ENCODE assay signal across 9 cellular contexts in the genomic region with DNA sequence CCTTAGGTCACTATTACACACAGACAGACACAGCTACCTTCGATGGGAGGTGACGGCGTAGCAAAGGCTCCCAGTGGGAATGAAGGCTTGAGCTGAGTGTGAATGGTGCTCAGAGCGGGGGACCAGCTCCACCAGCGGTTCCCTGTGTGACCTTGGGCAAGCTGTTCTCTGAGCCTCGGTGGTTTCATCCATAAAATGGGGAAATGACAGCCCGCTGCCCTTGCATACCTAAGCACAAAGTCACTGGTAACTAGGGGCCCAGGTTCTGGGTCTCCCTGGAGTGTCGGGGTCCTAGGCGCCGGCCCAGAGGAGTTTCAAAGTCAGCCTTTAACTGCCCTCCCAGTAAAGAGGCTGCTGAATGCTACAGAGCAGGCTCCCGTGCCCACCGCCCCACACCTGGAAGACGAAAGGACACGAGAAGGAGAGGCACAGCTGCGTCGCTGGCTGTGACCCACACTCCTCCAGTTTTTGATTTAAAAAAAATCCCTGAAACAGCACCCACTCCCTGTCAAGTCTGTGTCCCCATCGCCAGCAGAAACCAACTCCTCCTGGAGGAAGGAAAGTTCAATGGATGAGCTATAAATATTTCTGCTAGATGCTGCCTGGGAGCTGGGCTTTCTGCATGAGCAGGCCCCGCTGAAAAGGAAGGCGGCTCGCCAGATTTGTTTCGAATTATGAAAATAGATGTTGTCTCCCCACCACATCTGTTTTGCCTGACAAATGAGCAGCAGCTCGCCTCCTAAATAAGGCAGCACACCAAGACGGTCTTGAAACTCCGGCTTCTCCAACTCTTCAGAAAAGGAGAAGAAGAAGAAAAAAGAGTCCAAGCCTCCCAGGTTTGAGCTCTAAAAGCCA. TPM values are rescaled to one million over a fixed set of nuclear protein-coding genes. Genes with fewer than 3 reads are reported as not detected.
DNase-seq lines count a peak whose midpoint lies in the region; ATAC-seq, FAIRE-seq and TF ChIP-seq lines count a peak whose summit lies in the region.
"Had no signal": no experiment of that assay in that cellular context is flagged by ENCODE, and none has a peak within 500 bp of the region (broad histone marks: within the 10 kb centered on the region; RNA-seq: fewer than 3 reads in every experiment).

No MANE protein-coding gene starts in this region.

- TF ChIP-seq CTCF in GM12865 (IDR thresholded peaks at IDR 0.05; ENCODE audit: insufficient read depth, low read depth, low read length, missing control alignments) (no peak), pancreas (IDR thresholded peaks at IDR 0.05) (no peak)

- WGBS in pancreas, 2 donors = 87 to 88% methylated on average over 24 of the region's 24 CpGs

- H3K27me3 ChIP-seq in iPS-20b (ENCODE audit: insufficient read depth, low read length) (no peaks in the 10 kb centered on the region), pancreas (no peaks in the 10 kb centered on the region)

- H3K9ac ChIP-seq in iPS-20b (ENCODE audit: low read depth, low read length) = peak overlapping the region; percentile 33; the same call in 1 of the 2 replicates

- H3K27ac ChIP-seq in iPS-20b (ENCODE audit: low read length) (no peak overlapping the region), pancreas (no peak overlapping the region)

- H3K36me3 ChIP-seq in iPS-20b (ENCODE audit: insufficient read depth, low read depth, low read length) = no peaks in the 10 kb centered on the region
- no peaks in the 10 kb centered on the region for H3K36me3 ChIP-seq in pancreas

- peaks cover 48% of the 10 kb centered on the region for H3K4me1 ChIP-seq in iPS-20b (ENCODE audit: insufficient read depth, low read length)
- no peaks in the 10 kb centered on the region for H3K4me1 ChIP-seq in pancreas

- ATAC-seq in GM21381 (IDR thresholded peaks at IDR 0.05; ENCODE audit: unreplicated experiment) (peak; percentile 28), HG03571 (IDR thresholded peaks at IDR 0.05; ENCODE audit: unreplicated experiment) (peak; percentile 37), pancreas (no peak)

- intact Hi-C loops in pancreas (cut with DNase I) = no loop called here

- H3K4me3 ChIP-seq in GM12865 (ENCODE audit: low read depth, low read length) = no peak overlapping the region
- H3K4me3 ChIP-seq in iPS-20b (ENCODE audit: low read length) = no peak overlapping the region
- no peak overlapping the region for H3K4me3 ChIP-seq in pancreas

- DNase-seq in GM12865 (ENCODE audit: low read depth) (peak; percentile 66), NCI-H82 (lab: John Stamatoyannopoulos, UW) (no peak), pancreas (no peak), RCC 7860 (ENCODE audit: low spot score) (no peak)
- no peak for DNase-seq in activated CD8-positive, alpha-beta memory T cell treated with anti-CD3 and anti-CD28 coated beads for 24 hours
- DNase-seq: activated T-cell treated with anti-CD3 and anti-CD28 coated beads for 4 hours had no signal

- no peaks in the 10 kb centered on the region for H3K9me3 ChIP-seq in iPS-20b (ENCODE audit: insufficient read depth, low read depth, low read length)
- no peaks in the 10 kb centered on the region for H3K9me3 ChIP-seq in pancreas

- FAIRE-seq in pancreas (lab: Jason Lieb, UNC) (no peak), RCC 7860 (lab: Jason Lieb, UNC) (no peak)

RNA-seq across cellular contexts. Expression of a gene that starts 27.4 kb away (rescaled TPM):
- 10 to 100 TPM; 24.8 to 98.2 (median 33.6) TPM for total RNA-seq in pancreas
- polyA plus RNA-seq in pancreas = 10 to 100 TPM; 28.4 to 45.5 TPM

Comparison
In these comparisons a context has a peak if more than half of its experiments do, and no peak if none do; other contexts are left out.
1. ATAC-seq: peak in GM21381 (single experiment) and HG03571 (single experiment); none in pancreas (0 of 4).